In genomic region chr13:41456768-41457588, GRCh38 we compare ENCODE assay signal across 8 cellular contexts. TPM values are rescaled to one million over a fixed set of nuclear protein-coding genes. Genes with fewer than 3 reads are reported as not detected.
DNase-seq lines count a peak whose midpoint lies in the region; ATAC-seq and TF ChIP-seq lines count a peak whose summit lies in the region.

A gene with protein sequence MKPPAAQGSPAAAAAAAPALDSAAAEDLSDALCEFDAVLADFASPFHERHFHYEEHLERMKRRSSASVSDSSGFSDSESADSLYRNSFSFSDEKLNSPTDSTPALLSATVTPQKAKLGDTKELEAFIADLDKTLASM (plus strand): TSS chr13:41457550. CDS start chr13:41457708, 158 bp downstream.

- no peak within 1 kb of the TSS for H3K27ac ChIP-seq in H9 (ENCODE audit: insufficient read length, low read depth, low read length)

- peak within 1 kb of the TSS; percentile 52 to 82 for H3K4me3 Mint-ChIP-seq in H9
- H3K4me3 Mint-ChIP-seq in activated CD8-positive, alpha-beta memory T cell treated with anti-CD3 and anti-CD28 coated beads, Interleukin-2, amount 10 ng/mL, durations not matched to agents 7 days and 5 days: peak within 1 kb of the TSS; percentile 79

- H3K23ac ChIP-seq in H9 (ENCODE audit: insufficient read length, low read depth, low read length): no peak within 1 kb of the TSS

- no peaks in the 10 kb centered on the region for H4K20me1 ChIP-seq in H9 (ENCODE audit: control insufficient read depth, insufficient read depth, insufficient read length)

- H3K56ac ChIP-seq in H9 (ENCODE audit: insufficient read length, low read depth, low read length): no peak within 1 kb of the TSS

- no CpG with 5 or more reads among the region's 92 CpGs for WGBS in H9 (ENCODE audit: extremely low coverage, insufficient read length, low lambda C conversion rate)

- H3K4me1 ChIP-seq in H9 (ENCODE audit: insufficient read depth, low read length): no peaks in the 10 kb centered on the region

- peaks cover 0 to 2% (median 0%) of the 10 kb centered on the region in 3 experiments; a peak in 1 of 7 replicates for H3K36me3 Mint-ChIP-seq in H9 (ENCODE audit: insufficient read depth in 1 of 3, low read depth in 3 of 3)
- peaks cover 20% of the 10 kb centered on the region for H3K36me3 Mint-ChIP-seq in activated CD8-positive, alpha-beta memory T cell treated with anti-CD3 and anti-CD28 coated beads, Interleukin-2, amount 10 ng/mL, durations not matched to agents 7 days and 5 days

- H3K4me1 Mint-ChIP-seq in H9: peaks cover 3 to 14% of the 10 kb centered on the region in 2 experiments; a peak in 3 of 4 replicates
- H3K4me1 Mint-ChIP-seq in activated CD8-positive, alpha-beta memory T cell treated with anti-CD3 and anti-CD28 coated beads, Interleukin-2, amount 10 ng/mL, durations not matched to agents 7 days and 5 days: peaks cover 43% of the 10 kb centered on the region

- DNase-seq in H9 (peak; percentile 75), NCI-H1930 (lab: John Stamatoyannopoulos, UW) (peak; percentile 24 to 42), middle frontal gyrus (ENCODE audit: extremely low spot score, low spot score) (peak; percentile 51), GDM1 (lab: John Stamatoyannopoulos, UW) (no peak)
- peak; percentile 85 for DNase-seq in activated CD8-positive, alpha-beta memory T cell treated with anti-CD3 and anti-CD28 coated beads, Interleukin-2, amount 10 ng/mL, durations not matched to agents 7 days and 5 days
- DNase-seq in stimulated activated CD8-positive, alpha-beta memory T cell treated with anti-CD3 and anti-CD28 coated beads, Interleukin-15, amount 100 ng/mL, for 48 hours (ENCODE audit: low read depth in 2 of 2): peak; percentile 93 to 95

- H3K27me3 Mint-ChIP-seq in H9 (ENCODE audit: low read depth): peaks cover 88% of the 10 kb centered on the region
- H3K27me3 Mint-ChIP-seq in activated CD8-positive, alpha-beta memory T cell treated with anti-CD3 and anti-CD28 coated beads, Interleukin-2, amount 10 ng/mL, durations not matched to agents 7 days and 5 days: peaks cover 23% of the 10 kb centered on the region

- no peak within 1 kb of the TSS for H3K18ac ChIP-seq in H9 (ENCODE audit: insufficient read length, low read depth, low read length)

- H3K27ac Mint-ChIP-seq in H9: no peak within 1 kb of the TSS
- H3K27ac Mint-ChIP-seq in activated CD8-positive, alpha-beta memory T cell treated with anti-CD3 and anti-CD28 coated beads, Interleukin-2, amount 10 ng/mL, durations not matched to agents 7 days and 5 days: peak within 1 kb of the TSS; percentile 82

- no peak within 1 kb of the TSS for H3T11ph ChIP-seq in H9 (ENCODE audit: low read length)

- no peak within 1 kb of the TSS for H3K4ac ChIP-seq in H9 (ENCODE audit: low read depth, low read length)

- in situ Hi-C loops in endometrial microvascular endothelial cells (cut with HindIII; ENCODE audit: inconsistent ontology term, low pct_unique_long_range_greater_than_20kb, low sequenced_read_pairs): no loop called here

- H4K8ac ChIP-seq in H9 (replicated peaks; ENCODE audit: insufficient read length, low read depth, low read length): no peak within 1 kb of the TSS

- H3K79me1 ChIP-seq in H9 (ENCODE audit: insufficient read depth, low read depth, low read length, poor library complexity, severe bottlenecking): no peaks in the 10 kb centered on the region

- H3K27me3 ChIP-seq in H9 (ENCODE audit: insufficient read depth, low read length): peaks cover 42% of the 10 kb centered on the region

- H3K4me2 ChIP-seq in H9 (ENCODE audit: insufficient read depth, insufficient read length, low read length): peak within 1 kb of the TSS; percentile 37

- no peak within 1 kb of the TSS for H3K14ac ChIP-seq in H9 (ENCODE audit: insufficient read depth, low read length)

- peak; percentile 79 for ATAC-seq in activated CD8-positive, alpha-beta memory T cell treated with anti-CD3 and anti-CD28 coated beads, Interleukin-2, amount 10 ng/mL, durations not matched to agents 7 days and 5 days

- H4K5ac ChIP-seq in H9 (ENCODE audit: insufficient read length, low read depth, low read length): no peak within 1 kb of the TSS

- H2BK5ac ChIP-seq in H9 (ENCODE audit: insufficient read length, low read length): no peak within 1 kb of the TSS

- TF ChIP-seq CTCF in H9 (conservative IDR thresholded peaks at IDR 0.05): no peak

- no peak within 1 kb of the TSS for H2BK12ac ChIP-seq in H9 (ENCODE audit: insufficient read length, low read depth, low read length)

- no peak within 1 kb of the TSS for H3K9ac ChIP-seq in H9 (ENCODE audit: extremely low read depth, insufficient read length, low read length)

- TF ChIP-seq POLR2A in GM10847 (IDR thresholded peaks at IDR 0.05; ENCODE audit: extremely low read depth, insufficient read length): peak; percentile 65

- H3K9me3 ChIP-seq in H9 (ENCODE audit: control insufficient read depth, low read depth, low read length): no peaks in the 10 kb centered on the region

- no peak within 1 kb of the TSS for H2BK120ac ChIP-seq in H9 (ENCODE audit: low read depth, low read length, poor library complexity, severe bottlenecking)

- H2AK5ac ChIP-seq in H9 (ENCODE audit: insufficient read length, low read length): no peak within 1 kb of the TSS

- H3K9me3 Mint-ChIP-seq in H9: peaks cover 0 to 5% of the 10 kb centered on the region in 2 experiments; a peak in 1 of 5 replicates
- H3K9me3 Mint-ChIP-seq in activated CD8-positive, alpha-beta memory T cell treated with anti-CD3 and anti-CD28 coated beads, Interleukin-2, amount 10 ng/mL, durations not matched to agents 7 days and 5 days (ENCODE audit: low read depth): no peaks in the 10 kb centered on the region

- H3K79me2 ChIP-seq in H9 (ENCODE audit: insufficient read depth, low read length): no peaks in the 10 kb centered on the region

- no peak within 1 kb of the TSS for H2AFZ ChIP-seq in H9 (ENCODE audit: low read length)

- no peak within 1 kb of the TSS for H2BK15ac ChIP-seq in H9 (ENCODE audit: low read depth, low read length)

- H4K91ac ChIP-seq in H9 (ENCODE audit: insufficient read length, low read depth, low read length): no peak within 1 kb of the TSS

- peaks cover 17% of the 10 kb centered on the region for H3K23me2 ChIP-seq in H9 (ENCODE audit: insufficient read length, low read depth, low read length, poor library complexity, severe bottlenecking)

- H2BK20ac ChIP-seq in H9 (ENCODE audit: low read depth, low read length, poor library complexity, severe bottlenecking): no peak within 1 kb of the TSS

- CTCF ChIA-PET in activated CD8-positive, alpha-beta memory T cell treated with anti-CD3 and anti-CD28 coated beads, Interleukin-2, amount 10 ng/mL, durations not matched to agents 7 days and 5 days (lab: Charles Lee): interaction anchor here (0.9 to 4.4 kb wide), 6 partner anchors 8 to 368 kb away, joined by 3 to 42 read pairs (median 4); no protein-coding TSS in a partner anchor

RNA-seq across cellular contexts. Expression of the gene that starts here (rescaled TPM):
- total RNA-seq in H9 (2021): 0.46 TPM in 1 of 2 replicates, not detected in the other
- total RNA-seq in activated CD8-positive, alpha-beta memory T cell treated with anti-CD3 and anti-CD28 coated beads, Interleukin-2, amount 10 ng/mL, durations not matched to agents 7 days and 5 days: 10 to 100 TPM; 25.5 to 34.7 TPM
- 80.6 TPM for total RNA-seq in endometrial microvascular endothelial cells (ENCODE audit: inconsistent ontology term)

Comparison
In these comparisons a context has a peak if more than half of its experiments do, and no peak if none do; other contexts are left out.
1. RNA of the gene that starts here (total RNA-seq): 80.6 TPM in endometrial microvascular endothelial cells (single experiment) and 25.5 to 34.7 TPM in activated CD8-positive, alpha-beta memory T cell treated with anti-CD3 and anti-CD28 coated beads, Interleukin-2, amount 10 ng/mL, durations not matched to agents 7 days and 5 days; 0.46 TPM in H9; every median in the first group is over 10 times any median in the second.
2. Peak in DNase-seq and H3K4me2 ChIP-seq in H9; RNA of the gene not detected or under 1 TPM.